Comparison of ENCODE assay signal across 19 cellular contexts in the genomic region with DNA sequence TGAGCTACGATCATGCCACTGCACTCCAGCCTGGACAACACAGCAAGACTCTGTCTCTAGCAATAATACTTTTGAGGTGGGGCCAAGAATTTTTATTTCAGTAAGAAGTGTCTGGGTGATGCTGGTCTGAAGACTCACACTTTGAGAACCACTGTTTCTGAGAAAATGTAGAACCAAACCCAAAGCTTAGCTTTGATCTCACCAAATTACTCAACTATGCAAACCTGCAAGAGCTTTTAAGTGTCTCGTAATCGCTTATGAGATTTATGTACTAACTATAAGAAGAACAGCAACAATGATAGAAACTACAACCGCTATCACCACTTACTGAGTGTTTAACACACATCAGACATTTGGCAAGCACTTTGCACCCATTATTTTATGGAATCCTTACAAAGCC. TPM values are rescaled to one million over a fixed set of nuclear protein-coding genes. Genes with fewer than 3 reads are reported as not detected.
A peak's percentile ranks its signal among the peaks of the same experiment; 100 is the strongest.
DNase-seq lines count a peak whose midpoint lies in the region; ATAC-seq and TF ChIP-seq lines count a peak whose summit lies in the region.
"Had no signal": no experiment of that assay in that cellular context is flagged by ENCODE, and none has a peak within 500 bp of the region (broad histone marks: within the 10 kb centered on the region; RNA-seq: fewer than 3 reads in every experiment).

No MANE protein-coding gene starts in this region.

- H3K36me3 ChIP-seq in CD8-positive, alpha-beta T cell (ENCODE audit: insufficient read depth, low read length): no peaks in the 10 kb centered on the region
- no peaks in the 10 kb centered on the region for H3K36me3 ChIP-seq in Peyer's patch

- peaks cover 41% of the 10 kb centered on the region for H3K36me3 Mint-ChIP-seq in CD8-positive, alpha-beta T cell
- peaks cover 54% of the 10 kb centered on the region for H3K36me3 Mint-ChIP-seq in activated CD8-positive, alpha-beta T cell treated with anti-CD3 and anti-CD28 coated beads for 36 hours (ENCODE audit: low read depth)
- peaks cover 0 to 28% (median 11%) of the 10 kb centered on the region in 3 donors for H3K36me3 Mint-ChIP-seq in naive thymus-derived CD8-positive, alpha-beta T cell
- H3K36me3 Mint-ChIP-seq in type B pancreatic cell (no peaks in the 10 kb centered on the region), WTC11 (no peaks in the 10 kb centered on the region)

- peaks cover 88% of the 10 kb centered on the region for H3K4me1 Mint-ChIP-seq in CD8-positive, alpha-beta T cell (ENCODE audit: low read depth)
- H3K4me1 Mint-ChIP-seq in activated CD8-positive, alpha-beta T cell treated with anti-CD3 and anti-CD28 coated beads for 36 hours (ENCODE audit: low read depth): peaks cover 82% of the 10 kb centered on the region
- peaks cover 42 to 97% (median 94%) of the 10 kb centered on the region in 4 donors for H3K4me1 Mint-ChIP-seq in naive thymus-derived CD8-positive, alpha-beta T cell
- H3K4me1 Mint-ChIP-seq in type B pancreatic cell (ENCODE audit: unreplicated experiment) (no peaks in the 10 kb centered on the region), WTC11 (no peaks in the 10 kb centered on the region)

- TF ChIP-seq CTCF in CD8-positive, alpha-beta T cell (IDR thresholded peaks at IDR 0.05): no peak
- no peak for TF ChIP-seq CTCF in activated CD8-positive, alpha-beta T cell treated with anti-CD3 and anti-CD28 coated beads for 36 hours (IDR thresholded peaks at IDR 0.05)
- TF ChIP-seq CTCF in Peyer's patch (IDR thresholded peaks at IDR 0.05): no peak
- TF ChIP-seq CTCF in type B pancreatic cell (conservative IDR thresholded peaks at IDR 0.05): no peak
- no peak for TF ChIP-seq CTCF in WTC11 (IDR thresholded peaks at IDR 0.05)

- CTCF ChIA-PET in CD8-positive, alpha-beta T cell (lab: Charles Lee): interaction anchor here (0.6 to 1.7 kb wide), 6 partner anchors 19 to 366 kb away, joined by 3 to 5 read pairs (median 4); no protein-coding TSS in a partner anchor
- CTCF ChIA-PET in activated CD8-positive, alpha-beta T cell treated with anti-CD3 and anti-CD28 coated beads for 36 hours (lab: Charles Lee): interaction anchor here (0.8 to 2.1 kb wide), 5 partner anchors 10 to 132 kb away, joined by 3 to 8 read pairs (median 4); no protein-coding TSS in a partner anchor
- CTCF ChIA-PET in WTC11 (lab: Charles Lee): no interaction called here

- POLR2A ChIA-PET in CD8-positive, alpha-beta T cell (lab: Charles Lee): interaction anchor here (1.1 to 2.7 kb wide), 8 partner anchors 9 to 36 kb away, joined by 3 to 15 read pairs (median 4); partner anchors contain the start of gene APBB1IP
- POLR2A ChIA-PET in activated CD8-positive, alpha-beta T cell treated with anti-CD3 and anti-CD28 coated beads for 36 hours (lab: Charles Lee): interaction anchor here (1.0 to 2.3 kb wide), 5 partner anchors 11 to 29 kb away, joined by 3 to 7 read pairs (median 6); no protein-coding TSS in a partner anchor
- POLR2A ChIA-PET in naive thymus-derived CD8-positive, alpha-beta T cell (lab: Charles Lee): interaction anchor here (0.7 to 4.1 kb wide), 10 partner anchors 8 to 30 kb away, joined by 3 to 34 read pairs (median 8); partner anchors contain the start of gene APBB1IP
- POLR2A ChIA-PET in WTC11 (lab: Charles Lee): no interaction called here

- H3K4me1 ChIP-seq in CD8-positive, alpha-beta T cell (ENCODE audit: insufficient read depth, low read length): peaks cover 93% of the 10 kb centered on the region
- H3K4me1 ChIP-seq in Peyer's patch: peaks cover 0 to 6% (median 3%) of the 10 kb centered on the region in 4 donors
- H3K4me1 ChIP-seq: psoas muscle had no signal

- peak overlapping the region; percentile 20 for H3K27ac ChIP-seq in CD8-positive, alpha-beta T cell (ENCODE audit: low read depth, low read length)
- peak overlapping the region in 2 of 4 donors; percentile 5 to 70 for H3K27ac ChIP-seq in Peyer's patch
- H3K27ac ChIP-seq: C4-2B, psoas muscle had no signal

- TF ChIP-seq POLR2A in Peyer's patch (IDR thresholded peaks at IDR 0.05): no peak

- H3K4me3 ChIP-seq in CD8-positive, alpha-beta T cell (ENCODE audit: low read depth, low read length): no peak overlapping the region
- no peak overlapping the region for H3K4me3 ChIP-seq in Peyer's patch
- H3K4me3 ChIP-seq: psoas muscle had no signal

- H3K9me3 Mint-ChIP-seq in CD8-positive, alpha-beta T cell: no peaks in the 10 kb centered on the region
- peaks cover 4% of the 10 kb centered on the region for H3K9me3 Mint-ChIP-seq in activated CD8-positive, alpha-beta T cell treated with anti-CD3 and anti-CD28 coated beads for 36 hours
- H3K9me3 Mint-ChIP-seq in naive thymus-derived CD8-positive, alpha-beta T cell: peaks cover 0 to 2% (median 0%) of the 10 kb centered on the region in 9 donors
- H3K9me3 Mint-ChIP-seq in type B pancreatic cell: no peaks in the 10 kb centered on the region
- 0 out of 2 replicates have a peak, but pooled peaks cover 3% of the 10 kb centered on the region for H3K9me3 Mint-ChIP-seq in WTC11

- intact Hi-C loops in CD8-positive, alpha-beta T cell (cut with DNase I, micrococcal nuclease): loop anchor here in 1 of 2 experiments (1.0 to 5.0 kb wide), 4 partner anchors 19 to 35 kb away; partner anchors contain the start of gene APBB1IP
- intact Hi-C loops in activated CD8-positive, alpha-beta T cell treated with anti-CD3 and anti-CD28 coated beads for 36 hours (cut with micrococcal nuclease): no loop called here

- no peaks in the 10 kb centered on the region for H3K9me3 ChIP-seq in CD8-positive, alpha-beta T cell (ENCODE audit: low read length)
- H3K9me3 ChIP-seq in Peyer's patch: no peaks in the 10 kb centered on the region
- H3K9me3 ChIP-seq: psoas muscle had no signal

- DNase-seq in CD8-positive, alpha-beta T cell: no peak
- no peak for DNase-seq in activated CD8-positive, alpha-beta T cell treated with anti-CD3 and anti-CD28 coated beads for 36 hours
- peak in 1 of 10 donors; percentile 40 for DNase-seq in naive thymus-derived CD8-positive, alpha-beta T cell
- DNase-seq in Peyer's patch: no peak
- no peak for DNase-seq in type B pancreatic cell (ENCODE audit: extremely low spot score, unreplicated experiment)
- no peak for DNase-seq in WTC11 (ENCODE audit: low spot score)
- DNase-seq: activated gamma-delta T cell treated with Interleukin-2 at 50 U/mL for 16 hours; hypothalamus; left cardiac atrium; NCI-H1694 treated with DMSO at 0.1 percent for 48 hours; NCI-H69; psoas muscle; RPMI8226; stimulated activated CD4-positive, alpha-beta T cell treated with anti-CD3 and anti-CD28 coated beads, Interleukin-12 subunit alpha, Interleukin-12 subunit beta, amount 100 ng/mL, for 4 hours; substantia nigra had no signal

- peak overlapping the region; percentile 94 for H3K27ac Mint-ChIP-seq in CD8-positive, alpha-beta T cell
- peak overlapping the region; percentile 67 for H3K27ac Mint-ChIP-seq in activated CD8-positive, alpha-beta T cell treated with anti-CD3 and anti-CD28 coated beads for 36 hours
- peak overlapping the region; percentile 59 to 97 (median 90) for H3K27ac Mint-ChIP-seq in naive thymus-derived CD8-positive, alpha-beta T cell
- no peak overlapping the region for H3K27ac Mint-ChIP-seq in type B pancreatic cell
- no peak overlapping the region for H3K27ac Mint-ChIP-seq in WTC11

- no peaks in the 10 kb centered on the region for H3K27me3 ChIP-seq in CD8-positive, alpha-beta T cell (ENCODE audit: insufficient read depth, low read length)
- H3K27me3 ChIP-seq in Peyer's patch: no peaks in the 10 kb centered on the region

- H3K4me3 Mint-ChIP-seq in CD8-positive, alpha-beta T cell: peak overlapping the region; percentile 61
- H3K4me3 Mint-ChIP-seq in activated CD8-positive, alpha-beta T cell treated with anti-CD3 and anti-CD28 coated beads for 36 hours: peak overlapping the region; percentile 29
- H3K4me3 Mint-ChIP-seq in naive thymus-derived CD8-positive, alpha-beta T cell: peak overlapping the region; percentile 6 to 77 (median 68)
- no peak overlapping the region for H3K4me3 Mint-ChIP-seq in type B pancreatic cell
- H3K4me3 Mint-ChIP-seq in WTC11: no peak overlapping the region

- ATAC-seq in CD8-positive, alpha-beta T cell: peak; percentile 26
- ATAC-seq in GM21529 (IDR thresholded peaks at IDR 0.05; ENCODE audit: unreplicated experiment) (peak; percentile 30), WTC11 (no peak)
- peak; percentile 52 for ATAC-seq in activated CD8-positive, alpha-beta T cell treated with anti-CD3 and anti-CD28 coated beads for 36 hours
- peak; percentile 10 to 45 for ATAC-seq in naive thymus-derived CD8-positive, alpha-beta T cell
- ATAC-seq: left cardiac atrium, psoas muscle had no signal

- H3K27me3 Mint-ChIP-seq in CD8-positive, alpha-beta T cell (ENCODE audit: low read depth): no peaks in the 10 kb centered on the region
- H3K27me3 Mint-ChIP-seq in activated CD8-positive, alpha-beta T cell treated with anti-CD3 and anti-CD28 coated beads for 36 hours: no peaks in the 10 kb centered on the region
- no peaks in the 10 kb centered on the region for H3K27me3 Mint-ChIP-seq in naive thymus-derived CD8-positive, alpha-beta T cell
- no peaks in the 10 kb centered on the region for H3K27me3 Mint-ChIP-seq in type B pancreatic cell
- no peaks in the 10 kb centered on the region; the same call in 1 of the 2 replicates for H3K27me3 Mint-ChIP-seq in WTC11 (ENCODE audit: low read depth)

RNA-seq across cellular contexts. Expression of gene APBB1IP, which starts 29.5 kb away (rescaled TPM):
- 10 to 100 TPM; 36.4 to 36.8 TPM for total RNA-seq in CD8-positive, alpha-beta T cell
- 10 to 100 TPM; 61.9 to 64.8 TPM for total RNA-seq in activated CD8-positive, alpha-beta T cell treated with anti-CD3 and anti-CD28 coated beads for 36 hours
- 100 to 1,000 TPM in 1 of 2 experiments, 10 to 100 TPM in 1; 91.6 to 102 TPM for total RNA-seq in naive thymus-derived CD8-positive, alpha-beta T cell
- 10 to 100 TPM; 50.0 to 68.5 (median 65.1) TPM for polyA plus RNA-seq in naive thymus-derived CD8-positive, alpha-beta T cell
- 10 to 100 TPM in 1 of 4 donors, 1 to 10 TPM in 3; 3.3 to 32.2 (median 4.9) TPM for total RNA-seq in Peyer's patch
- total RNA-seq in type B pancreatic cell (ENCODE audit: low replicate concordance): 0.12 and 0.48 TPM in 2 replicates
- total RNA-seq in WTC11 (2021): 0.16 to 0.22 TPM (median 0.18 TPM) in 3 replicates
- total RNA-seq: bronchial epithelial cell, LHCN-M2 had no signal

Comparison
In these comparisons a context has a peak if more than half of its experiments do, and no peak if none do; other contexts are left out.
1. H3K27ac Mint-ChIP-seq: peak in CD8-positive, alpha-beta T cell (single experiment), activated CD8-positive, alpha-beta T cell treated with anti-CD3 and anti-CD28 coated beads for 36 hours (single experiment) and naive thymus-derived CD8-positive, alpha-beta T cell (10 of 10); none in type B pancreatic cell (single experiment) and WTC11 (single experiment).
2. H3K4me3 Mint-ChIP-seq: peak in CD8-positive, alpha-beta T cell (single experiment), activated CD8-positive, alpha-beta T cell treated with anti-CD3 and anti-CD28 coated beads for 36 hours (single experiment) and naive thymus-derived CD8-positive, alpha-beta T cell (10 of 10); none in type B pancreatic cell (single experiment) and WTC11 (single experiment).